1 cellular context compared by ENCODE assay signal in the genomic region with DNA sequence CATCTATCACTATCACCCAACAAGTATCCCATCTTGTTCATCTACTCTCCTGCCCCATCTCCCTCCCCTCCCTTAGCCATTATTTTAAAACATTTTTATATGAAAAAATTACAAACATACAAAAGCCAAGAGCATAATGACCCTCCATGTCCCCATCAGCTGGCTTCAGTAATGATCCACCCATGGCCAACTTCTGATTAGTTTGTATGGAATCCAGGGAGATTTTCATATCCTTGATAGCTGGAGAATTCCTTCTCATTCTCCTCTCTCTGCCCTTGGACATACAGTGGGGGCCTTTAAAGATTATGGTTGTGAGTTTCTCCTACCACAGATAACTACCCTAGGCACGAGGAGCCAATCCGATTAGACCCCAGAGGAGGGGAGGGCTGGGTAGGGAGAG.
TF ChIP-seq lines count a peak whose summit lies in the region.

No MANE protein-coding gene starts in this region.

TF ChIP-seq in endothelial cell of umbilical vein, 7 proteins besides CTCF, POLR2A, EP300 and RAD21:
- no peak for TF ChIP-seq FOS (IDR thresholded peaks at IDR 0.05; ENCODE audit: borderline replicate concordance, insufficient read depth, low read length)
- TF ChIP-seq EZH2 (IDR thresholded peaks at IDR 0.05; ENCODE audit: borderline replicate concordance, low read depth, low read length, severe bottlenecking), result no peak
- no peak for TF ChIP-seq JUN (IDR thresholded peaks at IDR 0.05; ENCODE audit: borderline replicate concordance, insufficient read depth, insufficient read length, low read depth)
- no peak for TF ChIP-seq GATA2 (IDR thresholded peaks at IDR 0.05; ENCODE audit: insufficient read depth, insufficient read length, low read depth, low read length)
- TF ChIP-seq, protein P1, sequence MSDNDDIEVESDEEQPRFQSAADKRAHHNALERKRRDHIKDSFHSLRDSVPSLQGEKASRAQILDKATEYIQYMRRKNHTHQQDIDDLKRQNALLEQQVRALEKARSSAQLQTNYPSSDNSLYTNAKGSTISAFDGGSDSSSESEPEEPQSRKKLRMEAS (IDR thresholded peaks at IDR 0.05; ENCODE audit: insufficient read depth, insufficient read length), result no peak
- TF ChIP-seq POLR2AphosphoS5 (IDR thresholded peaks at IDR 0.05; ENCODE audit: insufficient read depth, low read depth, low read length), result no peak
- no peak for TF ChIP-seq MYC (IDR thresholded peaks at IDR 0.05; ENCODE audit: low read depth, low read length)
